8 cellular contexts compared by ENCODE assay signal in genomic region chr12:89707992-89708792, GRCh38. TPM values are rescaled to one million over a fixed set of nuclear protein-coding genes. Genes with fewer than 3 reads are reported as not detected.
DNase-seq lines count a peak whose midpoint lies in the region; ATAC-seq, FAIRE-seq and TF ChIP-seq lines count a peak whose summit lies in the region.

No MANE protein-coding gene starts in this region.

- peak; percentile 42 for DNase-seq in GM13977 (ENCODE audit: low spot score)
- DNase-seq in T-helper 22 cell (ENCODE audit: low read depth): peak; percentile 9
- peak in 23 of 61 donors; percentile 5 to 68 (median 37) for DNase-seq in caudate nucleus (lab: John Stamatoyannopoulos, UW)
- DNase-seq in left colon: peak; percentile 26 to 60
- peak; percentile 34 for DNase-seq in stimulated activated CD4-positive, alpha-beta T cell treated with anti-CD3 and anti-CD28 coated beads, Interleukin-4, amount 100 ng/mL, for 24 hours
- no peak for DNase-seq in HTR-8/SVneo (ENCODE audit: insufficient read length, low spot score)

- FAIRE-seq in HTR-8/SVneo (lab: Jason Lieb, UNC): no peak

- H3K27ac ChIP-seq in caudate nucleus (ENCODE audit: low read depth, low read length): peak overlapping the region; percentile 97

- ATAC-seq in HG03280 (IDR thresholded peaks at IDR 0.05; ENCODE audit: unreplicated experiment): peak; percentile 1
- ATAC-seq in left colon: peak; percentile 2
- no peak for ATAC-seq in GM19351 (IDR thresholded peaks at IDR 0.05; ENCODE audit: unreplicated experiment)

- intact Hi-C loops in left colon (cut with DNase I, micrococcal nuclease): no loop called here

- in situ Hi-C loops in GM13977 (cut with MboI; ENCODE audit: low pct_unique_long_range_greater_than_20kb, low sequenced_read_pairs, unreplicated experiment): no loop called here

- TF ChIP-seq CTCF in GM13977 (IDR thresholded peaks at IDR 0.05; ENCODE audit: extremely low read depth, insufficient read depth, missing control alignments): peak; percentile 44

RNA-seq across cellular contexts. Expression of gene ATP2B1, which starts 0.4 kb away (rescaled TPM):
- 100 to 1,000 TPM in 1 of 2 donors, 10 to 100 TPM in 1; 57.5 to 105 TPM for total RNA-seq in left colon
